In genomic region chr3:197003461-197004385, GRCh38 we compare ENCODE assay signal across 8 cellular contexts. TPM values are rescaled to one million over a fixed set of nuclear protein-coding genes. Genes with fewer than 3 reads are reported as not detected.
DNase-seq lines count a peak whose midpoint lies in the region; ATAC-seq and TF ChIP-seq lines count a peak whose summit lies in the region.

No MANE protein-coding gene starts in this region.

- H3K9me3 Mint-ChIP-seq in naive B cell = no peaks in the 10 kb centered on the region

- ATAC-seq in HG03175 (IDR thresholded peaks at IDR 0.05; ENCODE audit: unreplicated experiment) (peak; percentile 14), SK-N-SH treated with all-trans-retinoic acid at 6 μM for 48 hours (peak; percentile 6), naive B cell (ENCODE audit: low read depth in 2 of 2) (no peak)

- peak; percentile 37 for DNase-seq in DMS153 treated with DMSO at 0.1 percent for 48 hours (lab: John Stamatoyannopoulos, UW; ENCODE audit: unreplicated experiment)
- DNase-seq in DMS153 (lab: John Stamatoyannopoulos, UW) = no peak
- DNase-seq in naive B cell = no peak
- DNase-seq in medulla oblongata (ENCODE audit: extremely low spot score) = no peak
- DNase-seq in kidney glomerular epithelial cell (lab: John Stamatoyannopoulos, UW) = no peak

- H3K4me1 ChIP-seq in duodenal mucosa (ENCODE audit: control insufficient read depth in 1 of 2, insufficient read depth in 2 of 2, low read length in 2 of 2) = peaks cover 8 to 14% of the 10 kb centered on the region in 2 donors

- H3K9ac ChIP-seq in duodenal mucosa (ENCODE audit: low read depth in 1 of 2, low read length in 2 of 2) = peak overlapping the region; percentile 65 to 72

- H3K4me3 Mint-ChIP-seq in naive B cell = peak overlapping the region; percentile 77 to 93 (median 86)

- H3K4me1 Mint-ChIP-seq in naive B cell = peaks cover 5 to 14% (median 12%) of the 10 kb centered on the region in 3 donors

- peak overlapping the region; percentile 37 for H3K27ac ChIP-seq in duodenal mucosa (ENCODE audit: low read depth, low read length)

- no peaks in the 10 kb centered on the region for H3K9me3 ChIP-seq in duodenal mucosa (ENCODE audit: control insufficient read depth in 1 of 2, low read length in 2 of 2)

- H3K27ac Mint-ChIP-seq in naive B cell = peak overlapping the region; percentile 32 to 89 (median 62)

- peaks cover 13 to 21% (median 14%) of the 10 kb centered on the region in 3 donors for H3K27me3 Mint-ChIP-seq in naive B cell

- peak overlapping the region; percentile 64 to 65 for H3K4me3 ChIP-seq in duodenal mucosa (ENCODE audit: low read depth in 1 of 2, low read length in 2 of 2)

- H3K36me3 Mint-ChIP-seq in naive B cell = no peaks in the 10 kb centered on the region

- H3K27me3 ChIP-seq in duodenal mucosa (ENCODE audit: control insufficient read depth in 1 of 2, insufficient read depth in 2 of 2, low read length in 2 of 2) = no peaks in the 10 kb centered on the region

- H3K36me3 ChIP-seq in duodenal mucosa (ENCODE audit: control insufficient read depth in 1 of 2, insufficient read depth in 2 of 2, low read length in 2 of 2) = no peaks in the 10 kb centered on the region

TF ChIP-seq in SK-N-SH treated with all-trans-retinoic acid at 6 μM for 48 hours, 23 proteins besides CTCF, POLR2A, EP300 and RAD21:
- TF ChIP-seq TSHZ2 (CRISPR knock-in tag; IDR thresholded peaks at IDR 0.05) (no peak), ARNTL (CRISPR knock-in tag; IDR thresholded peaks at IDR 0.05; ENCODE audit: borderline replicate concordance, low read depth) (no peak), ZNF8 (CRISPR knock-in tag; IDR thresholded peaks at IDR 0.05) (no peak), ZFP30 (CRISPR knock-in tag; IDR thresholded peaks at IDR 0.05) (no peak), ZNF70 (CRISPR knock-in tag; IDR thresholded peaks at IDR 0.05) (no peak), SNAI2 (CRISPR knock-in tag; IDR thresholded peaks at IDR 0.05) (no peak)

RNA-seq across cellular contexts. Expression of gene MELTF, which starts 25.9 kb away (rescaled TPM):
- under 1 TPM in 1 of 6 donors, not detected in 5; 0.61 TPM for polyA plus RNA-seq in naive B cell (ENCODE audit: low read depth in 6 of 6)

RNA-seq across cellular contexts. Expression of gene PIGZ, which starts 35.1 kb away (rescaled TPM):
- 1 to 10 TPM in 3 of 6 donors, under 1 TPM in 2, not detected in 1; 0.45 to 2.6 (median 1.1) TPM for polyA plus RNA-seq in naive B cell (ENCODE audit: low read depth in 6 of 6)

Comparison
In these comparisons a context has a peak if more than half of its experiments do, and no peak if none do; other contexts are left out.
1. ATAC-seq: peak in HG03175 (single experiment) and SK-N-SH treated with all-trans-retinoic acid at 6 μM for 48 hours (single experiment); none in naive B cell (0 of 2).